30 cellular contexts compared by ENCODE assay signal in genomic region chr7:149375234-149376008, GRCh38.
"Had no signal": no experiment of that assay in that cellular context is flagged by ENCODE, and none has a peak within 500 bp of the region (broad histone marks: within the 10 kb centered on the region; RNA-seq: fewer than 3 reads in every experiment).

No MANE protein-coding gene starts in this region.

- FAIRE-seq: kidney, pancreas had no signal

- H3K9me3 ChIP-seq: neutrophil, pancreas, testis had no signal

- ATAC-seq: esophagus mucosa; gastroesophageal sphincter; heart left ventricle; left lobe of liver; mucosa of descending colon; natural killer cell treated with Interleukin-12 subunit alpha and Interleukin-12 subunit beta and Interleukin-15 and Interleukin-18, amount 100 ng/mL, for 72 hours; pancreas; stimulated activated effector memory CD8-positive, alpha-beta T cell treated with anti-CD3 and anti-CD28 coated beads, Interleukin-12 subunit alpha, Interleukin-12 subunit beta, amount 100 ng/mL, for 72 hours; stimulated activated naive CD8-positive, alpha-beta T cell treated with anti-CD3 and anti-CD28 coated beads, Interleukin-15, Interleukin-2, amounts not matched to agents 100 U/mL and 50 U/mL, for 24 hours had no signal

- H3K4me3 Mint-ChIP-seq: dendritic cell treated with granulocyte-macrophage colony-stimulating factor and Interleukin-4, amounts not matched to agents 40 ng/mL and 50 ng/mL, for 4 days; endodermal cell; memory B cell; naive B cell; natural killer cell treated with Interleukin-12 subunit alpha and Interleukin-12 subunit beta and Interleukin-15 and Interleukin-18, amount 100 ng/mL, for 72 hours; neural crest cell; stimulated activated effector memory CD8-positive, alpha-beta T cell treated with anti-CD3 and anti-CD28 coated beads, Interleukin-12 subunit alpha, Interleukin-12 subunit beta, amount 100 ng/mL, for 72 hours; type B pancreatic cell had no signal

- H3K27me3 Mint-ChIP-seq: dendritic cell treated with granulocyte-macrophage colony-stimulating factor and Interleukin-4, amounts not matched to agents 40 ng/mL and 50 ng/mL, for 4 days; memory B cell; type B pancreatic cell had no signal

- H3K4me2 ChIP-seq: hepatocyte had no signal

- H3K4me3 ChIP-seq: gastroesophageal sphincter, heart left ventricle, hepatocyte, lung, mucosa of descending colon, pancreas, right atrium auricular region, sigmoid colon, testis, tibial artery had no signal

- H2AFZ ChIP-seq: hepatocyte had no signal

- H3K4me1 Mint-ChIP-seq: endodermal cell; memory B cell; naive B cell; neural crest cell; stimulated activated effector memory CD8-positive, alpha-beta T cell treated with anti-CD3 and anti-CD28 coated beads, Interleukin-12 subunit alpha, Interleukin-12 subunit beta, amount 100 ng/mL, for 72 hours had no signal

- H3K27ac ChIP-seq: epithelial cell of prostate, gastroesophageal sphincter, heart left ventricle, hepatocyte, neutrophil, pancreas, right atrium auricular region, sigmoid colon, testis, tibial artery had no signal

- H3K36me3 Mint-ChIP-seq: stimulated activated effector memory CD8-positive, alpha-beta T cell treated with anti-CD3 and anti-CD28 coated beads, Interleukin-12 subunit alpha, Interleukin-12 subunit beta, amount 100 ng/mL, for 72 hours; type B pancreatic cell had no signal

- DNase-seq: effector CD8-positive, alpha-beta T cell; endodermal cell; foreskin fibroblast; heart left ventricle; kidney; mucosa of descending colon; naive B cell; pancreas; sigmoid colon; stimulated activated CD4-positive, alpha-beta T cell treated with anti-CD3 and anti-CD28 coated beads, Interleukin-2, amount 100 ng/mL, for 24 hours; stimulated activated CD4-positive, alpha-beta T cell treated with anti-CD3 and anti-CD28 coated beads, Interleukin-4, amount 100 ng/mL, for 24 hours; stimulated activated naive CD8-positive, alpha-beta T cell treated with anti-CD3 and anti-CD28 coated beads, Interleukin-15, Interleukin-2, amounts not matched to agents 100 U/mL and 50 U/mL, for 24 hours; substantia nigra; testis; tibial artery had no signal

- H3K36me3 ChIP-seq: gastroesophageal sphincter, heart left ventricle, neutrophil, pancreas, right atrium auricular region, sigmoid colon, tibial artery had no signal

- H3K27ac Mint-ChIP-seq: dendritic cell treated with granulocyte-macrophage colony-stimulating factor and Interleukin-4, amounts not matched to agents 40 ng/mL and 50 ng/mL, for 4 days; endodermal cell; memory B cell; naive B cell; natural killer cell treated with Interleukin-12 subunit alpha and Interleukin-12 subunit beta and Interleukin-15 and Interleukin-18, amount 100 ng/mL, for 72 hours; progenitor cell of endocrine pancreas; stimulated activated effector memory CD8-positive, alpha-beta T cell treated with anti-CD3 and anti-CD28 coated beads, Interleukin-12 subunit alpha, Interleukin-12 subunit beta, amount 100 ng/mL, for 72 hours; type B pancreatic cell had no signal

- H3K4me1 ChIP-seq: gastroesophageal sphincter, heart left ventricle, pancreas, right atrium auricular region, sigmoid colon, testis, tibial artery had no signal

- H3K79me2 ChIP-seq: hepatocyte had no signal

- H3K27me3 ChIP-seq: gastroesophageal sphincter, heart left ventricle, hepatocyte, neutrophil, pancreas, right atrium auricular region, sigmoid colon, testis, tibial artery had no signal
